ENCODE assay signal across 8 cellular contexts in the genomic region with DNA sequence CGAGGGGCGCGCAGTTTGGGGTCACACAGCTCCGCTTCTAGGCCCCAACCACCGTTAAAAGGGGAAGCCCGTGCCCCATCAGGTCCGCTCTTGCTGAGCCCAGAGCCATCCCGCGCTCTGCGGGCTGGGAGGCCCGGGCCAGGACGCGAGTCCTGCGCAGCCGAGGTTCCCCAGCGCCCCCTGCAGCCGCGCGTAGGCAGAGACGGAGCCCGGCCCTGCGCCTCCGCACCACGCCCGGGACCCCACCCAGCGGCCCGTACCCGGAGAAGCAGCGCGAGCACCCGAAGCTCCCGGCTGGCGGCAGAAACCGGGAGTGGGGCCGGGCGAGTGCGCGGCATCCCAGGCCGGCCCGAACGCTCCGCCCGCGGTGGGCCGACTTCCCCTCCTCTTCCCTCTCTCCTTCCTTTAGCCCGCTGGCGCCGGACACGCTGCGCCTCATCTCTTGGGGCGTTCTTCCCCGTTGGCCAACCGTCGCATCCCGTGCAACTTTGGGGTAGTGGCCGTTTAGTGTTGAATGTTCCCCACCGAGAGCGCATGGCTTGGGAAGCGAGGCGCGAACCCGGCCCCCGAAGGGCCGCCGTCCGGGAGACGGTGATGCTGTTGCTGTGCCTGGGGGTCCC. TPM values are rescaled to one million over a fixed set of nuclear protein-coding genes. Genes with fewer than 3 reads are reported as not detected.
DNase-seq lines count a peak whose midpoint lies in the region; ATAC-seq and TF ChIP-seq lines count a peak whose summit lies in the region.

A gene (plus strand): TSS at position 266 of the 620 bp plus-strand sequence. CDS start 269 bp downstream, at position 535.

- no TSS peak for BruUV-seq in Caco-2 (replicated peaks; lab: Mats Ljungman, UMichigan)

- CTCF ChIA-PET in Caco-2 (lab: Charles Lee), result no interaction called here

- WGBS in adrenal gland, 4 donors, result 0 to 1% (median 0%) methylated on average over 2 to 67 of the region's 67 CpGs

- peaks cover 7% of the 10 kb centered on the region for H3K27me3 Mint-ChIP-seq in Caco-2 (ENCODE audit: insufficient read depth, unreplicated experiment)

- H3K27ac Mint-ChIP-seq in Caco-2 (ENCODE audit: unreplicated experiment), result no peak within 1 kb of the TSS

- H3K4me1 ChIP-seq in adrenal gland (replicated peaks in 1 of 2) (peaks cover 0 to 6% of the 10 kb centered on the region in 2 donors), skeletal muscle tissue (ENCODE audit: control insufficient read depth in 3 of 3, insufficient read depth in 3 of 3, low read length in 3 of 3) (peaks cover 5 to 13% (median 12%) of the 10 kb centered on the region in 3 donors), Caco-2 (no peaks in the 10 kb centered on the region)

- H3K9ac ChIP-seq in skeletal muscle tissue (ENCODE audit: low read depth in 1 of 3, low read length in 3 of 3), result peak within 1 kb of the TSS; percentile 5 to 43 (median 25)

- H3K27ac ChIP-seq in adrenal gland (peak within 1 kb of the TSS in 2 of 5 donors; percentile 67 to 82), skeletal muscle tissue (ENCODE audit: low read depth, low read length) (peak within 1 kb of the TSS; percentile 40)

- H3K4me1 Mint-ChIP-seq in Caco-2 (ENCODE audit: low read depth, unreplicated experiment), result no peaks in the 10 kb centered on the region

- TF ChIP-seq CTCF in adrenal gland (IDR thresholded peaks at IDR 0.05) (peak in 5 of 6 experiments; percentile 12 to 48 (median 35)), Caco-2 (IDR thresholded peaks at IDR 0.05; ENCODE audit: insufficient read depth in 1 of 2, low read depth in 1 of 2, low read length in 1 of 2, severe bottlenecking in 1 of 2, unreplicated experiment in 1 of 2) (no peak)

- peak; percentile 72 for DNase-seq in DMS53 treated with DMSO at 0.1 percent for 48 hours (lab: John Stamatoyannopoulos, UW; ENCODE audit: unreplicated experiment)
- DNase-seq in HT1080 (ENCODE audit: low read depth), result peak; percentile 78
- DNase-seq in adrenal gland, result peak; percentile 27 to 53 (median 38)
- DNase-seq in hepatic stellate cell (ENCODE audit: low spot score), result peak; percentile 78
- no peak for DNase-seq in Caco-2

- peak; percentile 68 for ATAC-seq in GM21381 (IDR thresholded peaks at IDR 0.05; ENCODE audit: unreplicated experiment)

- intact Hi-C loops in T-helper 1 cell treated with Interleukin-12 subunit alpha and Interleukin-12 subunit beta and Interleukin-4 antibody, amounts not matched to agents 30 ng/mL and 1 ng/mL, for 36 hours (cut with micrococcal nuclease), result loop anchor here (1.0 to 5.0 kb wide), 6 partner anchors 182 to 476 kb away; a partner anchor contains a TSS
- intact Hi-C loops in adrenal gland (cut with DNase I) (no loop called here), Caco-2 (cut with micrococcal nuclease; ENCODE audit: unreplicated experiment) (no loop called here)

- POLR2A ChIA-PET in Caco-2 (lab: Charles Lee), result no interaction called here

- H3K9me3 ChIP-seq in adrenal gland (replicated peaks in 1 of 3), result no peaks in the 10 kb centered on the region
- no peaks in the 10 kb centered on the region for H3K9me3 ChIP-seq in skeletal muscle tissue (ENCODE audit: control insufficient read depth in 3 of 3, low read length in 3 of 3)
- no peaks in the 10 kb centered on the region for H3K9me3 ChIP-seq in Caco-2

- H3K4me3 ChIP-seq in adrenal gland (peak within 1 kb of the TSS in 1 of 4 donors; percentile 45), skeletal muscle tissue (ENCODE audit: low read length in 3 of 3) (peak within 1 kb of the TSS; percentile 54 to 62 (median 62)), Caco-2 (ENCODE audit: low read depth, low read length) (no peak within 1 kb of the TSS)

- H3K36me3 ChIP-seq in adrenal gland (replicated peaks in 1 of 2) (no peaks in the 10 kb centered on the region), skeletal muscle tissue (ENCODE audit: control insufficient read depth in 3 of 3, insufficient read depth in 3 of 3, low read length in 3 of 3) (no peaks in the 10 kb centered on the region), Caco-2 (ENCODE audit: control insufficient read depth, insufficient read depth, low read length) (no peaks in the 10 kb centered on the region)

- TF ChIP-seq POLR2A in adrenal gland (IDR thresholded peaks at IDR 0.05), result no peak

- H3K27me3 ChIP-seq in adrenal gland (peaks cover 21% of the 10 kb centered on the region), skeletal muscle tissue (ENCODE audit: control insufficient read depth in 3 of 3, insufficient read depth in 3 of 3, low read length in 3 of 3) (peaks cover 12 to 23% (median 14%) of the 10 kb centered on the region in 3 donors), Caco-2 (replicated peaks; ENCODE audit: control insufficient read depth, insufficient read depth, low read length) (no peaks in the 10 kb centered on the region)

- H3K4me3 Mint-ChIP-seq in Caco-2 (ENCODE audit: unreplicated experiment), result no peak within 1 kb of the TSS

- H3K9me3 Mint-ChIP-seq in Caco-2 (ENCODE audit: unreplicated experiment), result no peaks in the 10 kb centered on the region

- H3K36me3 Mint-ChIP-seq in Caco-2 (ENCODE audit: insufficient read depth, unreplicated experiment), result no peaks in the 10 kb centered on the region

RNA-seq across cellular contexts. Expression of the gene that starts here (rescaled TPM):
- total RNA-seq in HT1080 (2014; rRNA removed; shearing (Covaris generic)), result 28.8 and 30.7 TPM in 2 replicates
- 15.3 and 22.4 TPM in 2 replicates for polyA plus RNA-seq in HT1080 (2015; cell fraction: cytosol; rRNA removed)
- 45.6 and 50.5 TPM in 2 replicates for polyA plus RNA-seq in HT1080 (2015; cell fraction: nucleus; rRNA removed)
- 157 and 174 TPM in 2 replicates for total RNA-seq in T-helper 1 cell treated with Interleukin-12 subunit alpha and Interleukin-12 subunit beta and Interleukin-4 antibody, amounts not matched to agents 30 ng/mL and 1 ng/mL, for 36 hours
- 10 to 100 TPM in 1 of 8 donors, 1 to 10 TPM in 7; 1.4 to 14.5 (median 6.2) TPM for total RNA-seq in adrenal gland
- polyA plus RNA-seq in adrenal gland, result 1 to 10 TPM in 1 of 3 donors, under 1 TPM in 2; 0.37 to 3.3 (median 0.56) TPM
- 19.3 TPM for total RNA-seq in skeletal muscle tissue
- not detected in 2 replicates for total RNA-seq in Caco-2 (2022)

Comparison
In these comparisons a context has a peak if more than half of its experiments do, and no peak if none do; other contexts are left out.
1. DNase-seq: peak in DMS53 treated with DMSO at 0.1 percent for 48 hours (single experiment), HT1080 (single experiment), adrenal gland (7 of 7) and hepatic stellate cell (single experiment); none in Caco-2 (0 of 2).
2. CTCF ChIP-seq: peak in adrenal gland (5 of 6); none in Caco-2 (0 of 2).